Comparison of ENCODE assay signal across 12 cellular contexts in genomic region chrX:8730812-8731578, GRCh38. TPM values are rescaled to one million over a fixed set of nuclear protein-coding genes. Genes with fewer than 3 reads are reported as not detected.
DNase-seq lines count a peak whose midpoint lies in the region; ATAC-seq and TF ChIP-seq lines count a peak whose summit lies in the region.
"Had no signal": no experiment of that assay in that cellular context is flagged by ENCODE, and none has a peak within 500 bp of the region (broad histone marks: within the 10 kb centered on the region; RNA-seq: fewer than 3 reads in every experiment).

No MANE protein-coding gene starts in this region.

- intact Hi-C loops in heart left ventricle (cut with DNase I) = loop anchor here in 7 of 10 donors (5.0 to 10.0 kb wide), 3 partner anchors 364 to 546 kb away; no protein-coding TSS in a partner anchor

- ATAC-seq in heart left ventricle = peak in 1 of 4 donors; percentile 18
- no peak for ATAC-seq in activated T-cell treated with anti-CD3 and anti-CD28 coated beads, Interleukin-2, amount 50 U/mL, for 72 hours (replicated peaks in 1 of 2)
- no peak for ATAC-seq in HG03354 (IDR thresholded peaks at IDR 0.05; ENCODE audit: poor library complexity, severe bottlenecking, unreplicated experiment)
- ATAC-seq: T-helper 17 cell had no signal

- H3K4me3 ChIP-seq in BLaER1 (peak overlapping the region; percentile 55), SK-N-MC (peak overlapping the region; percentile 36), heart left ventricle (peak overlapping the region; percentile 29 to 78 (median 58)), trophoblast cell (ENCODE audit: low read depth, low read length) (peak overlapping the region; percentile 74)

- H3K4me2 ChIP-seq in BLaER1 = peak overlapping the region; percentile 65
- H3K4me2 ChIP-seq in trophoblast cell (ENCODE audit: low read length) = peak overlapping the region; percentile 87

- no peak overlapping the region for H2AK5ac ChIP-seq in trophoblast cell (ENCODE audit: low read length)

- H2BK120ac ChIP-seq in trophoblast cell (ENCODE audit: insufficient read depth, low read length, poor library complexity) = no peak overlapping the region

- H3K18ac ChIP-seq in trophoblast cell (ENCODE audit: low read length) = no peak overlapping the region

- H3K9me3 Mint-ChIP-seq in activated T-cell treated with anti-CD3 and anti-CD28 coated beads, Interleukin-2, amount 50 U/mL, for 72 hours = no peaks in the 10 kb centered on the region

- no peak overlapping the region for H2BK5ac ChIP-seq in trophoblast cell (ENCODE audit: low read depth, low read length, poor library complexity)

- H2BK12ac ChIP-seq in trophoblast cell (ENCODE audit: low read length) = no peak overlapping the region

- no peak overlapping the region for H3K23ac ChIP-seq in trophoblast cell (ENCODE audit: low read length)

- H2AFZ ChIP-seq in trophoblast cell (ENCODE audit: insufficient read depth, low read length, poor library complexity) = no peak overlapping the region

- H4K20me1 ChIP-seq in BLaER1 = no peaks in the 10 kb centered on the region

- H3K79me2 ChIP-seq in trophoblast cell (ENCODE audit: control insufficient read depth, insufficient read depth, low read length, poor library complexity) = no peaks in the 10 kb centered on the region

- H3K27ac ChIP-seq in BLaER1 = no peak overlapping the region
- H3K27ac ChIP-seq in SK-N-MC = no peak overlapping the region
- H3K27ac ChIP-seq in heart left ventricle = peak overlapping the region in 4 of 12 donors; percentile 34 to 51 (median 42)
- no peak overlapping the region for H3K27ac ChIP-seq in trophoblast cell (ENCODE audit: low read depth, low read length)

- H3K4me1 ChIP-seq in BLaER1 (peaks cover 9% of the 10 kb centered on the region), heart left ventricle (peaks cover 0 to 21% (median 0%) of the 10 kb centered on the region in 12 donors), trophoblast cell (ENCODE audit: control insufficient read depth in 1 of 2, insufficient read depth in 2 of 2, low read length in 2 of 2) (peaks cover 2 to 9% of the 10 kb centered on the region in 2 experiments)

- H3K9me3 ChIP-seq in BLaER1 = peaks cover 20% of the 10 kb centered on the region
- no peaks in the 10 kb centered on the region for H3K9me3 ChIP-seq in SK-N-MC (ENCODE audit: low read depth, low read length)
- H3K9me3 ChIP-seq in heart left ventricle = no peaks in the 10 kb centered on the region
- H3K9me3 ChIP-seq in trophoblast cell (ENCODE audit: insufficient read depth, low read depth, low read length) = no peaks in the 10 kb centered on the region

- TF ChIP-seq CTCF in heart left ventricle (IDR thresholded peaks at IDR 0.05) = no peak

- WGBS in heart left ventricle, 4 donors = 1% methylated on average over 54 to 70 of the region's 70 CpGs
- WGBS in trophoblast cell (ENCODE audit: extremely low coverage, insufficient coverage, insufficient read length) = no CpG with 5 or more reads among the region's 70 CpGs

- H3K27me3 ChIP-seq in BLaER1 (peaks cover 62% of the 10 kb centered on the region), heart left ventricle (peaks cover 0 to 49% (median 0%) of the 10 kb centered on the region in 9 donors), trophoblast cell (ENCODE audit: insufficient read depth, low read length) (no peaks in the 10 kb centered on the region)

- TF ChIP-seq POLR2A in heart left ventricle (IDR thresholded peaks at IDR 0.05) = no peak

- no peak overlapping the region for H3K27ac Mint-ChIP-seq in activated T-cell treated with anti-CD3 and anti-CD28 coated beads, Interleukin-2, amount 50 U/mL, for 72 hours
- H3K27ac Mint-ChIP-seq: T-helper 17 cell had no signal

- H3K14ac ChIP-seq in trophoblast cell (ENCODE audit: low read length) = no peak overlapping the region

- H3K9ac ChIP-seq in BLaER1 (no peak overlapping the region), SK-N-MC (ENCODE audit: insufficient read length) (no peak overlapping the region), trophoblast cell (ENCODE audit: low read length) (no peak overlapping the region)

- H4K12ac ChIP-seq in trophoblast cell (ENCODE audit: low read depth, low read length) = no peak overlapping the region

- H4K8ac ChIP-seq in trophoblast cell (ENCODE audit: low read depth, low read length) = no peak overlapping the region

- H3K36me3 ChIP-seq in BLaER1 (no peaks in the 10 kb centered on the region), SK-N-MC (ENCODE audit: insufficient read depth, low read length) (no peaks in the 10 kb centered on the region), heart left ventricle (no peaks in the 10 kb centered on the region), trophoblast cell (ENCODE audit: control insufficient read depth in 1 of 2, insufficient read depth in 2 of 2, low read length in 2 of 2) (no peaks in the 10 kb centered on the region)

- peaks cover 52% of the 10 kb centered on the region for H3K27me3 Mint-ChIP-seq in activated T-cell treated with anti-CD3 and anti-CD28 coated beads, Interleukin-2, amount 50 U/mL, for 72 hours (ENCODE audit: low read depth)

- H3K4me3 Mint-ChIP-seq in activated T-cell treated with anti-CD3 and anti-CD28 coated beads, Interleukin-2, amount 50 U/mL, for 72 hours = peak overlapping the region in 1 of 2 donors; percentile 34

- H3K79me1 ChIP-seq in trophoblast cell (ENCODE audit: low read length) = no peaks in the 10 kb centered on the region

- H3K36me3 Mint-ChIP-seq in activated T-cell treated with anti-CD3 and anti-CD28 coated beads, Interleukin-2, amount 50 U/mL, for 72 hours (ENCODE audit: insufficient read depth in 2 of 2) = peaks cover 0 to 2% of the 10 kb centered on the region in 2 donors

- no peak overlapping the region for H4K91ac ChIP-seq in trophoblast cell (ENCODE audit: low read depth, low read length)

- no peaks in the 10 kb centered on the region for H3K4me1 Mint-ChIP-seq in activated T-cell treated with anti-CD3 and anti-CD28 coated beads, Interleukin-2, amount 50 U/mL, for 72 hours (ENCODE audit: low read depth)
- H3K4me1 Mint-ChIP-seq: T-helper 17 cell had no signal

- DNase-seq in SK-N-MC (ENCODE audit: low read depth, low spot score) (no peak), heart left ventricle (no peak), trophoblast cell (no peak), NCI-H446 (lab: John Stamatoyannopoulos, UW) (no peak), SHP77 (lab: John Stamatoyannopoulos, UW) (no peak)
- no peak for DNase-seq in activated T-cell treated with anti-CD3 and anti-CD28 coated beads, Interleukin-2, amount 50 U/mL, for 72 hours
- DNase-seq: activated effector memory CD4-positive, alpha-beta T cell treated with anti-CD3 and anti-CD28 coated beads, Interleukin-2, amount 50 U/mL, for 16 hours; NCI-H187 treated with DMSO at 0.1 percent for 48 hours; stimulated activated CD4-positive, alpha-beta T cell treated with anti-CD3 and anti-CD28 coated beads, Interleukin-12 subunit alpha, Interleukin-12 subunit beta, amount 100 ng/mL, for 4 hours; T-helper 17 cell had no signal

- no peak overlapping the region for H3K4ac ChIP-seq in trophoblast cell (ENCODE audit: low read depth, low read length)

RNA-seq across cellular contexts. Expression of gene ANOS1, which starts 0.9 kb away (rescaled TPM):
- 1 to 10 TPM; 2.5 to 9.5 (median 5.7) TPM for total RNA-seq in heart left ventricle
- polyA plus RNA-seq in heart left ventricle = 1 to 10 TPM in 1 of 2 donors, under 1 TPM in 1; 0.76 to 1.3 TPM
- 8.1 and 8.9 TPM in 2 replicates for polyA plus RNA-seq in trophoblast cell (2013)
- total RNA-seq in activated T-cell treated with anti-CD3 and anti-CD28 coated beads, Interleukin-2, amount 50 U/mL, for 72 hours = not detected
